Comparison of ENCODE assay signal across 1 cellular context in the genomic region with DNA sequence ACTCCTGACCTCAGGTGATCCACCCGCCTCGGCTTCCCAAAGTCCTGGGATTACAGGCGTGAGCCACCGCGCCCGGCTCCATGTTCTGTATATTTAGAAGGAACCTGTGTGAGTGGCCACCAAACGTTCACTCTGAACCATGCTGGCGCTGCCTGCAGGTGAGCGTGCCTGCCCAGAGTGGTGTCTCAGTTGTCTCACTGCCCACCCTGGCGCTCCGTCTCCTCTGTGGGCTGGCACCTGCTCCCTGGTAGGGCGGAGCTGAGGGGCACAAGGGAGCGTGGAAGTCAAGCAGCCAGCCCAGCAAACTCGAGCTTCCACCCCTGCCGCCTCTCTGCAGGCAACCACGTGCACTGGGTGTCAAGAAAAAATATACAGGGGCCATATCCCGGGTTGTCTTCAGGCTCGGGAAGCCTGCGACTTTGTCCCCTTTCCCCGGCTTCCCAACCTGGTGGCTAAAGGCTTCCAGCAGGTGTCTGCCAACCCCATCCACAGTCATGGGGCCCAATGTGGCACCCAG.
TF ChIP-seq lines count a peak whose summit lies in the region.

No MANE protein-coding gene starts in this region.

TF ChIP-seq in H1, 55 proteins besides CTCF, POLR2A, EP300 and RAD21:
- TF ChIP-seq JUND (IDR thresholded peaks at IDR 0.05; ENCODE audit: low read length) (no peak), KDM4A (IDR thresholded peaks at IDR 0.05; ENCODE audit: low read depth, low read length, severe bottlenecking) (no peak), CBX5 (IDR thresholded peaks at IDR 0.05; ENCODE audit: low read depth, low read length) (no peak), BRCA1 (IDR thresholded peaks at IDR 0.05; ENCODE audit: low read depth, low read length) (no peak), CHD7 (IDR thresholded peaks at IDR 0.05; ENCODE audit: insufficient replicate concordance, low read length) (no peak), KDM1A (IDR thresholded peaks at IDR 0.05; ENCODE audit: borderline replicate concordance, low read length) (no peak), HDAC6 (IDR thresholded peaks at IDR 0.05; ENCODE audit: low read depth, low read length) (no peak), SIX5 (IDR thresholded peaks at IDR 0.05; ENCODE audit: low read depth, low read length) (no peak), HDAC2 (IDR thresholded peaks at IDR 0.05; ENCODE audit: borderline replicate concordance in 1 of 2, low read depth in 2 of 2, low read length in 2 of 2) (no peak)
TF ChIP-seq in H1: peak in this region for 0.
